In genomic region chr9:96942181-96942580, GRCh38 we compare ENCODE assay signal across 7 cellular contexts. TPM values are rescaled to one million over a fixed set of nuclear protein-coding genes. Genes with fewer than 3 reads are reported as not detected.
"Had no signal": no experiment of that assay in that cellular context is flagged by ENCODE, and none has a peak within 500 bp of the region (broad histone marks: within the 10 kb centered on the region; RNA-seq: fewer than 3 reads in every experiment).

No MANE protein-coding gene starts in this region.

RNA-seq across cellular contexts. Expression of gene NUTM2G, which starts 13.5 kb away (rescaled TPM):
- total RNA-seq: activated CD4-positive, alpha-beta memory T cell treated with anti-CD3 and anti-CD28 coated beads, Interleukin-2, amount 10 ng/mL, durations not matched to agents 7 days and 5 days; activated naive CD4-positive, alpha-beta T cell treated with anti-CD3 and anti-CD28 coated beads for 36 hours; activated naive CD8-positive, alpha-beta T cell treated with anti-CD3 and anti-CD28 coated beads for 36 hours; adrenal gland; breast epithelium; Right ventricle myocardium inferior; T-cell had no signal
- polyA plus RNA-seq: adrenal gland had no signal
